In genomic region chr11:3905080-3905953, GRCh38 we compare ENCODE assay signal across 8 cellular contexts. TPM values are rescaled to one million over a fixed set of nuclear protein-coding genes. Genes with fewer than 3 reads are reported as not detected.
DNase-seq lines count a peak whose midpoint lies in the region; ATAC-seq and TF ChIP-seq lines count a peak whose summit lies in the region.

No MANE protein-coding gene starts in this region.

- no peaks in the 10 kb centered on the region for H3K9me3 ChIP-seq in CD4-positive, alpha-beta memory T cell (ENCODE audit: control insufficient read depth in 1 of 2, low read length in 2 of 2)
- no peaks in the 10 kb centered on the region for H3K9me3 ChIP-seq in Loucy (ENCODE audit: insufficient read depth, low read depth, low read length)

- H4K20me1 ChIP-seq in Loucy (ENCODE audit: insufficient read depth, low read length, poor library complexity, severe bottlenecking): peaks cover 61% of the 10 kb centered on the region

- peaks cover 84% of the 10 kb centered on the region for H3K4me1 ChIP-seq in CD4-positive, alpha-beta memory T cell (ENCODE audit: insufficient read depth, low read length)
- H3K4me1 ChIP-seq in Loucy (ENCODE audit: insufficient read depth, low read length, poor library complexity, severe bottlenecking): peaks cover 69% of the 10 kb centered on the region

- no peaks in the 10 kb centered on the region for H3F3A ChIP-seq in Loucy (ENCODE audit: low read depth)

- no peak overlapping the region for H3K4me3 ChIP-seq in CD4-positive, alpha-beta memory T cell (ENCODE audit: low read length in 2 of 2)
- H3K4me3 ChIP-seq in Loucy (ENCODE audit: low read length, poor library complexity, severe bottlenecking) (no peak overlapping the region), fibroblast of the aortic adventitia (ENCODE audit: low read depth, low read length) (no peak overlapping the region)

- DNase-seq in CD4-positive, alpha-beta memory T cell: peak; percentile 62 to 89 (median 77)
- DNase-seq in activated T-cell treated with anti-CD3 and anti-CD28 coated beads for 1 hour (ENCODE audit: low read depth) (peak; percentile 42), fibroblast of the aortic adventitia (ENCODE audit: low read depth) (peak; percentile 84), NCI-H1436 treated with DMSO at 0.1 percent for 48 hours (lab: John Stamatoyannopoulos, UW) (no peak), G401 (ENCODE audit: low spot score) (no peak)
- DNase-seq in stimulated activated CD4-positive, alpha-beta T cell treated with anti-CD3 and anti-CD28 coated beads, Interleukin-15, amount 100 ng/mL, for 24 hours: peak; percentile 74

- no peaks in the 10 kb centered on the region for H3K36me3 Mint-ChIP-seq in CD4-positive, alpha-beta memory T cell

- H3K36me3 ChIP-seq in CD4-positive, alpha-beta memory T cell (ENCODE audit: insufficient read depth, low read length): no peaks in the 10 kb centered on the region
- no peaks in the 10 kb centered on the region for H3K36me3 ChIP-seq in Loucy (ENCODE audit: insufficient read depth, low read length)

- TF ChIP-seq CTCF in Loucy (conservative IDR thresholded peaks at IDR 0.05; ENCODE audit: low read length): no peak
- TF ChIP-seq CTCF in fibroblast of the aortic adventitia (IDR thresholded peaks at IDR 0.05; ENCODE audit: insufficient read depth, low read length): no peak

- peaks cover 98% of the 10 kb centered on the region for H3K79me2 ChIP-seq in Loucy (ENCODE audit: insufficient read depth, low read length)

- H3K9ac ChIP-seq in Loucy (ENCODE audit: low read depth, low read length, poor library complexity, severe bottlenecking): no peak overlapping the region

- no peaks in the 10 kb centered on the region for H3K9me2 ChIP-seq in Loucy (replicated peaks; ENCODE audit: low read depth, low read length)

- H3K4me2 ChIP-seq in Loucy (ENCODE audit: low read depth, low read length, poor library complexity, severe bottlenecking): peak overlapping the region; percentile 36

- ATAC-seq in GM21737 (IDR thresholded peaks at IDR 0.05; ENCODE audit: unreplicated experiment): peak; percentile 65

- H2AFZ ChIP-seq in Loucy (ENCODE audit: low read length): no peak overlapping the region

- intact Hi-C loops in CD4-positive, alpha-beta memory T cell (cut with micrococcal nuclease): loop anchor here (2.0 to 5.0 kb wide), 3 partner anchors 38 to 51 kb away; partner anchors contain the start of gene STIM1

- H3K4me3 Mint-ChIP-seq in CD4-positive, alpha-beta memory T cell: peak overlapping the region in 7 of 8 donors; percentile 8 to 67 (median 40)

- CTCF ChIA-PET in CD4-positive, alpha-beta memory T cell (lab: Charles Lee; ENCODE audit: partially characterized antibody): interaction anchor here (0.7 to 3.9 kb wide), 10 partner anchors 10 to 167 kb away, joined by 3 to 16 read pairs (median 3); partner anchors contain the start of gene STIM1

- H3K27me3 ChIP-seq in CD4-positive, alpha-beta memory T cell (ENCODE audit: insufficient read depth, low read length): no peaks in the 10 kb centered on the region
- no peaks in the 10 kb centered on the region for H3K27me3 ChIP-seq in Loucy (ENCODE audit: insufficient read depth, low read length, poor library complexity, severe bottlenecking)

- peak overlapping the region; percentile 75 to 95 (median 93) for H3K27ac Mint-ChIP-seq in CD4-positive, alpha-beta memory T cell

- H3K27me3 Mint-ChIP-seq in CD4-positive, alpha-beta memory T cell: no peaks in the 10 kb centered on the region

- peak overlapping the region; percentile 45 for H3K27ac ChIP-seq in CD4-positive, alpha-beta memory T cell (ENCODE audit: low read depth, low read length)

- H3K4me1 Mint-ChIP-seq in CD4-positive, alpha-beta memory T cell: peaks cover 66 to 90% (median 81%) of the 10 kb centered on the region in 4 donors

- POLR2A ChIA-PET in CD4-positive, alpha-beta memory T cell (lab: Charles Lee; ENCODE audit: partially characterized antibody): interaction anchor here (0.7 to 2.7 kb wide), 5 partner anchors 32 to 65 kb away, joined by 3 to 24 read pairs (median 3); partner anchors contain the start of genes RHOG and STIM1

- H3K9me3 Mint-ChIP-seq in CD4-positive, alpha-beta memory T cell: no peaks in the 10 kb centered on the region

- in situ Hi-C loops in G401 (cut with HindIII; ENCODE audit: low sequenced_read_pairs): no loop called here

RNA-seq across cellular contexts. Expression of gene STIM1, which starts 49.9 kb away (rescaled TPM):
- total RNA-seq in CD4-positive, alpha-beta memory T cell: 10 to 100 TPM; 87.1 to 87.4 TPM
- polyA plus RNA-seq in CD4-positive, alpha-beta memory T cell: 10 to 100 TPM; 27.7 to 43.8 TPM
- 21.6 and 43.5 TPM in 2 replicates for total RNA-seq in fibroblast of the aortic adventitia (ENCODE audit: low replicate concordance)
- 15.4 and 28.2 TPM in 2 replicates for total RNA-seq in G401 (2014; rRNA removed; shearing (Covaris generic))

Comparison
In these comparisons a context has a peak if more than half of its experiments do, and no peak if none do; other contexts are left out.
1. DNase-seq: peak in CD4-positive, alpha-beta memory T cell (5 of 5), activated T-cell treated with anti-CD3 and anti-CD28 coated beads for 1 hour (single experiment), fibroblast of the aortic adventitia (single experiment) and stimulated activated CD4-positive, alpha-beta T cell treated with anti-CD3 and anti-CD28 coated beads, Interleukin-15, amount 100 ng/mL, for 24 hours (single experiment); none in NCI-H1436 treated with DMSO at 0.1 percent for 48 hours (single experiment) and G401 (single experiment).